Comparison of ENCODE assay signal across 8 cellular contexts in genomic region chr17:47502122-47502731, GRCh38. TPM values are rescaled to one million over a fixed set of nuclear protein-coding genes. Genes with fewer than 3 reads are reported as not detected.
A peak's percentile ranks its signal among the peaks of the same experiment; 100 is the strongest.
DNase-seq lines count a peak whose midpoint lies in the region; ATAC-seq and TF ChIP-seq lines count a peak whose summit lies in the region.
"Not testable (repeated sequence)": the region's sequence is repeated elsewhere in the genome, so short reads cannot be mapped to it uniquely, and the experiment has no call there.

No MANE protein-coding gene starts in this region.

- peak overlapping the region; percentile 45; the same call in 1 of the 2 replicates for H3K9ac ChIP-seq in KMS-11
- H3K9ac ChIP-seq in SU-DHL-6 (ENCODE audit: low read length), result not testable (repeated sequence)

- not testable (repeated sequence) for H3K79me2 ChIP-seq in KMS-11 (ENCODE audit: insufficient read depth, low read depth); SU-DHL-6 (ENCODE audit: insufficient read depth, low read length)

- peak; percentile 71 for ATAC-seq in GM21390 (IDR thresholded peaks at IDR 0.05; ENCODE audit: unreplicated experiment)

- 100% methylated on average over 1 of the region's 8 CpGs for WGBS in mesodermal cell (ENCODE audit: insufficient coverage in 2 of 2), 2 experiments

- not testable (repeated sequence) for H3K27me3 Mint-ChIP-seq in activated naive CD8-positive, alpha-beta T cell treated with anti-CD3 and anti-CD28 coated beads for 36 hours

- H3K9me3 Mint-ChIP-seq in activated naive CD8-positive, alpha-beta T cell treated with anti-CD3 and anti-CD28 coated beads for 36 hours, result not testable (repeated sequence)

- peak overlapping the region; percentile 79 for H3K27ac Mint-ChIP-seq in activated naive CD8-positive, alpha-beta T cell treated with anti-CD3 and anti-CD28 coated beads for 36 hours

- H3K36me3 ChIP-seq in KMS-11 (ENCODE audit: insufficient read depth); SU-DHL-6 (ENCODE audit: low read length); mesodermal cell (ENCODE audit: control insufficient read depth, insufficient read depth, low read length): not testable (repeated sequence)

- peaks cover 30% of the 10 kb centered on the region for H3K4me1 ChIP-seq in KMS-11 (ENCODE audit: low read depth, poor library complexity, severe bottlenecking)
- not testable (repeated sequence) for H3K4me1 ChIP-seq in mesodermal cell (ENCODE audit: control insufficient read depth, insufficient read depth, low read length, poor library complexity, severe bottlenecking)

- not testable (repeated sequence) for H3K4me3 ChIP-seq in KMS-11 (IDR thresholded peaks at IDR 0.05; ENCODE audit: insufficient read depth, low read depth, low read length); SU-DHL-6 (ENCODE audit: insufficient read depth, low read length, poor library complexity, severe bottlenecking); fibroblast of mammary gland (ENCODE audit: control insufficient read depth, low read depth, low read length); mesodermal cell (ENCODE audit: extremely low read depth, insufficient read depth, low read length, poor library complexity, severe bottlenecking)

- not testable (repeated sequence) for H3K4me3 Mint-ChIP-seq in activated naive CD8-positive, alpha-beta T cell treated with anti-CD3 and anti-CD28 coated beads for 36 hours

- H3K4me2 ChIP-seq in KMS-11, result peak overlapping the region; percentile 87
- H3K4me2 ChIP-seq in SU-DHL-6 (ENCODE audit: low read depth, low read length, poor library complexity, severe bottlenecking), result peak overlapping the region; percentile 29

- H2AFZ ChIP-seq in KMS-11 (ENCODE audit: low read depth) (peak overlapping the region; percentile 60; the same call in 1 of the 2 replicates), SU-DHL-6 (ENCODE audit: low read depth, low read length, severe bottlenecking) (peak overlapping the region; percentile 48)

- H3K4me1 Mint-ChIP-seq in activated naive CD8-positive, alpha-beta T cell treated with anti-CD3 and anti-CD28 coated beads for 36 hours, result not testable (repeated sequence)

- TF ChIP-seq CTCF in KMS-11 (conservative IDR thresholded peaks at IDR 0.05; ENCODE audit: low read depth, low read length); SU-DHL-6 (IDR thresholded peaks at IDR 0.05; ENCODE audit: insufficient read depth, low read length, poor library complexity, severe bottlenecking); fibroblast of mammary gland (conservative IDR thresholded peaks at IDR 0.05; ENCODE audit: control insufficient read depth, insufficient read depth, low read depth, low read length): not testable (repeated sequence)

- not testable (repeated sequence) for H3K9me2 ChIP-seq in SU-DHL-6 (replicated peaks; ENCODE audit: insufficient read depth, low read length)

- not testable (repeated sequence) for H3K27me3 ChIP-seq in KMS-11 (ENCODE audit: insufficient read depth, low read depth); SU-DHL-6 (ENCODE audit: low read length)

- H3F3A ChIP-seq in SU-DHL-6 (ENCODE audit: insufficient read depth), result not testable (repeated sequence)

- DNase-seq in CD1c-positive myeloid dendritic cell (ENCODE audit: extremely low spot score) (peak; percentile 6), fibroblast of mammary gland (ENCODE audit: low read depth) (peak; percentile 55)
- DNase-seq in activated naive CD8-positive, alpha-beta T cell treated with anti-CD3 and anti-CD28 coated beads for 36 hours, result peak; percentile 6
- peak; percentile 19 for DNase-seq in stimulated activated CD4-positive, alpha-beta T cell treated with anti-CD3 and anti-CD28 coated beads, Interleukin-4, amount 100 ng/mL, for 24 hours

- H3K36me3 Mint-ChIP-seq in activated naive CD8-positive, alpha-beta T cell treated with anti-CD3 and anti-CD28 coated beads for 36 hours, result not testable (repeated sequence)

- H3K27ac ChIP-seq in KMS-11 (peak overlapping the region; percentile 70), mesodermal cell (ENCODE audit: low read depth, low read length, severe bottlenecking) (peak overlapping the region; percentile 83)
- H3K27ac ChIP-seq in SU-DHL-6 (ENCODE audit: low read depth, low read length), result not testable (repeated sequence)

- not testable (repeated sequence) for H3K9me3 ChIP-seq in SU-DHL-6 (ENCODE audit: insufficient read depth, low read length); mesodermal cell (ENCODE audit: control insufficient read depth, low read length)

- not testable (repeated sequence) for H4K20me1 ChIP-seq in KMS-11 (ENCODE audit: insufficient read depth); SU-DHL-6 (ENCODE audit: low read depth, low read length)

RNA-seq across cellular contexts. Expression of gene NPEPPS, which starts 28.7 kb away (rescaled TPM):
- 10 to 100 TPM; 82.1 to 96.1 TPM for total RNA-seq in activated naive CD8-positive, alpha-beta T cell treated with anti-CD3 and anti-CD28 coated beads for 36 hours
- 76.3 TPM for polyA plus RNA-seq in mesodermal cell (2013, experiment 1 of 2)
- polyA plus RNA-seq in mesodermal cell (2013, experiment 2 of 2), result 80.5 TPM
